In the genomic region with DNA sequence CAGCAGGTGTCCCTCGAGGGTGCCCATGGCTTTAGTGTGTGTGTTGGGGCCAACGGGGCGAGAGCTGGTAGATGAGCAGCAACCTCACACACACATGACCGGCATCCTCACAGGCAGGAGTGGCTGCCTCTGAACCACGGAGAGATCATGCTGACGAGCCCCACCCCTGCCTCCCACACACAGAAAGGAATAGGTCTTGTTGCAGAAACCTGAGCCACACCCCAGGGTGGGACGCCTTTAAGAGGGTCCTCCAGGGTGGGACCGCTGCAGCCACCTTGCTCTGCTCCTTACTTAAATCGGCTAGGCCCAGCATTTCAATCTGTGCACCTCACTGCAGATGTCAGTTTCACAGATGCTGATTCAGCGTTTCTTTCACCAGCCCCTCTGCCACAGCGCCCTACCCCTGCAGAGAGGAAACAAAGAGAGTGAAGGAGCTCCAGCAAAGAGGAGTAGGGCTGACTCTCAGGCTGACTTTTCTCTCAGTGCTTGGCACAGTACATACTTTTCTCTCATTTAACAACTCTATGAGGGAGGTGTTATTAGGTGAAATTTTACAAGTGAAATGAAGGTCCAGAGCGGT, we compare ENCODE assay signal across 16 cellular contexts.
A peak's percentile ranks its signal among the peaks of the same experiment; 100 is the strongest.
DNase-seq lines count a peak whose midpoint lies in the region; ATAC-seq, FAIRE-seq and TF ChIP-seq lines count a peak whose summit lies in the region.
"Had no signal": no experiment of that assay in that cellular context is flagged by ENCODE, and none has a peak within 500 bp of the region (broad histone marks: within the 10 kb centered on the region; RNA-seq: fewer than 3 reads in every experiment).

No MANE protein-coding gene starts in this region.

- no peak for TF ChIP-seq POLR2A in K562 (conservative IDR thresholded peaks at IDR 0.05)

- TF ChIP-seq CTCF in A673 (conservative IDR thresholded peaks at IDR 0.05; ENCODE audit: low read depth, low read length) (no peak), HEK293 (tag by site-specific recombination; IDR thresholded peaks at IDR 0.05) (no peak), K562 (IDR thresholded peaks at IDR 0.05 in 2 of 3, conservative IDR thresholded peaks at IDR 0.05 in 1 of 3; ENCODE audit: insufficient read depth in 2 of 3, low read depth in 1 of 3, low read length in 3 of 3) (no peak), BE2C (IDR thresholded peaks at IDR 0.05; ENCODE audit: low read depth, low read length) (no peak), omental fat pad (IDR thresholded peaks at IDR 0.05) (no peak)

- no peak for FAIRE-seq in K562 (lab: Jason Lieb, UNC)
- FAIRE-seq: GM12878, GM19239 had no signal

- H3K36me3 ChIP-seq in A673 (ENCODE audit: insufficient read depth, low read length, poor library complexity, severe bottlenecking) (no peaks in the 10 kb centered on the region), HEK293 (ENCODE audit: control insufficient read depth in 2 of 2, insufficient read depth in 1 of 2, low read length in 2 of 2) (no peaks in the 10 kb centered on the region), K562 (ENCODE audit: control insufficient read depth, insufficient read depth, low read length) (no peaks in the 10 kb centered on the region), BE2C (no peaks in the 10 kb centered on the region)
- H3K36me3 ChIP-seq: SJSA1 had no signal

- H4K20me1 ChIP-seq in K562 (replicated peaks; ENCODE audit: control insufficient read depth, insufficient read depth, low read length) = no peaks in the 10 kb centered on the region

- H3K4me3 ChIP-seq in A673 (ENCODE audit: low read depth, low read length, poor library complexity, severe bottlenecking) = no peak overlapping the region
- no peak overlapping the region for H3K4me3 ChIP-seq in HEK293 (ENCODE audit: low read depth, low read length)
- no peak overlapping the region for H3K4me3 ChIP-seq in K562
- no peak overlapping the region for H3K4me3 ChIP-seq in BE2C (ENCODE audit: low read depth, low read length)
- H3K4me3 ChIP-seq: GM12878, SJSA1 had no signal

- no peak for TF ChIP-seq RAD21 in K562 (CRISPR knock-in tag; conservative IDR thresholded peaks at IDR 0.05 in 1 of 2, IDR thresholded peaks at IDR 0.05 in 1 of 2)

- CTCF ChIA-PET in A673 (lab: Charles Lee) (interaction anchor here (0.7 to 1.1 kb wide), 2 partner anchors 12 to 323 kb away, joined by 3 to 4 read pairs; no protein-coding TSS in a partner anchor), HEK293 (lab: Yijun Ruan, JAX) (interaction anchor here (0.6 to 2.2 kb wide), 3 partner anchors 13 to 216 kb away, joined by 3 to 6 read pairs (median 4); no protein-coding TSS in a partner anchor), K562 (lab: Yijun Ruan, JAX; ENCODE audit: low intra/inter-chr PET ratio) (no interaction called here)

- H3K9ac ChIP-seq in K562 (ENCODE audit: insufficient read depth in 1 of 2, low read depth in 2 of 2, low read length in 2 of 2) = no peak overlapping the region

- POLR2A ChIA-PET in A673 (lab: Charles Lee; ENCODE audit: low non-redundant PET) = no interaction called here
- POLR2A ChIA-PET in HEK293 (lab: Yijun Ruan, JAX) = no interaction called here
- POLR2A ChIA-PET in K562 (lab: Yijun Ruan, JAX) = no interaction called here

- in situ Hi-C loops in K562 (cut with MboI) = no loop called here

- H3K4me1 ChIP-seq in A673 (ENCODE audit: insufficient read depth, low read length, poor library complexity, severe bottlenecking) (no peaks in the 10 kb centered on the region), HEK293 (ENCODE audit: control insufficient read depth, insufficient read depth, low read length) (no peaks in the 10 kb centered on the region), K562 (replicated peaks in 1 of 2; ENCODE audit: control insufficient read depth in 2 of 2, insufficient read depth in 2 of 2, low read length in 2 of 2) (no peaks in the 10 kb centered on the region), BE2C (no peaks in the 10 kb centered on the region)

- WGBS in K562 (ENCODE audit: insufficient coverage, low coverage, missing lambda C conversion rate) = 0% methylated on average over 11 of the region's 12 CpGs

- H2AFZ ChIP-seq in K562 (ENCODE audit: low read depth, low read length) = no peak overlapping the region

- H3K27ac ChIP-seq in A673 (ENCODE audit: low read depth, low read length, poor library complexity, severe bottlenecking) (no peak overlapping the region), HEK293 (ENCODE audit: extremely low read depth, low read depth, low read length) (no peak overlapping the region), K562 (ENCODE audit: extremely low read depth, low read depth, low read length) (no peak overlapping the region)
- H3K27ac ChIP-seq: SJSA1 had no signal

- H3K27me3 ChIP-seq in A673 (replicated peaks; ENCODE audit: insufficient read depth, low read depth, low read length, poor library complexity) (peaks cover 25% of the 10 kb centered on the region), K562 (ENCODE audit: control insufficient read depth in 2 of 2, insufficient read depth in 2 of 2, low read length in 2 of 2) (peaks cover 6 to 24% of the 10 kb centered on the region in 2 experiments; a peak in 3 of 5 replicates), BE2C (peaks cover 49% of the 10 kb centered on the region)
- H3K27me3 ChIP-seq: SJSA1 had no signal

- H3K9me1 ChIP-seq in K562 (ENCODE audit: control insufficient read depth, insufficient read depth, low read length) = no peaks in the 10 kb centered on the region

- ATAC-seq in K562 (no peak), GM21786 (IDR thresholded peaks at IDR 0.05; ENCODE audit: unreplicated experiment) (no peak), omental fat pad (ENCODE audit: low FRiP score) (no peak)
- ATAC-seq: GM12878 had no signal

- H3K4me2 ChIP-seq in K562 (ENCODE audit: insufficient read depth, low read length) = no peak overlapping the region

- intact Hi-C loops in A673 (cut with micrococcal nuclease; ENCODE audit: unreplicated experiment) (no loop called here), K562 (cut with micrococcal nuclease) (no loop called here)

- BruUV-seq in A673 (replicated peaks; lab: Mats Ljungman, UMichigan) = no TSS peak
- BruUV-seq in K562 (replicated peaks; lab: Mats Ljungman, UMichigan) = no TSS peak

- H3K79me2 ChIP-seq in K562 (ENCODE audit: control insufficient read depth, insufficient read depth, low read length) = no peaks in the 10 kb centered on the region

- H3K9me3 ChIP-seq in A673 (ENCODE audit: low read depth, low read length, poor library complexity, severe bottlenecking) = no peaks in the 10 kb centered on the region
- H3K9me3 ChIP-seq in HEK293 (ENCODE audit: control insufficient read depth, insufficient read depth, low read depth, low read length) = no peaks in the 10 kb centered on the region
- H3K9me3 ChIP-seq in K562 (replicated peaks; ENCODE audit: control insufficient read depth, insufficient read depth, low read depth, low read length) = no peaks in the 10 kb centered on the region
- H3K9me3 ChIP-seq in BE2C = peaks cover 5% of the 10 kb centered on the region; the same call in 1 of the 2 replicates
- H3K9me3 ChIP-seq: SJSA1 had no signal

- DNase-seq in A673 (ENCODE audit: low spot score) (peak; percentile 57), K562 (ENCODE audit: extremely low read depth in 1 of 4, low spot score in 3 of 4) (no peak), left kidney (ENCODE audit: low read depth, low spot score) (peak; percentile 34), BE2C (no peak), omental fat pad (ENCODE audit: low spot score) (no peak)
- DNase-seq: C1 segment of cervical spinal cord, Karpas-422, NCI-H1436 treated with DMSO at 0.1 percent for 48 hours, NCI-H2081 treated with DMSO at 0.1 percent for 48 hours, NCI-H345, NCI-H526 treated with DMSO at 0.1 percent for 48 hours had no signal

- TF ChIP-seq EP300 in K562 (IDR thresholded peaks at IDR 0.05; ENCODE audit: low read length) = no peak

TF ChIP-seq in K562, 482 proteins besides CTCF, POLR2A, EP300 and RAD21 (continues in another document):
- TF ChIP-seq ARHGAP35 (IDR thresholded peaks at IDR 0.05; ENCODE audit: partially characterized antibody) (no peak), ZNF316 (IDR thresholded peaks at IDR 0.05) (peak; percentile 92), MBD2 (IDR thresholded peaks at IDR 0.05; ENCODE audit: borderline replicate concordance, low read depth) (no peak), CBFB (CRISPR knock-in tag; IDR thresholded peaks at IDR 0.05) (no peak), MEF2A (IDR thresholded peaks at IDR 0.05; ENCODE audit: control insufficient read depth, low read depth, low read length) (no peak), MAFK (IDR thresholded peaks at IDR 0.05; ENCODE audit: low read length) (peak; percentile 88), NCOA1 (IDR thresholded peaks at IDR 0.05; ENCODE audit: low read depth) (no peak), HMG20B (CRISPR knock-in tag; IDR thresholded peaks at IDR 0.05) (no peak), SAFB2 (IDR thresholded peaks at IDR 0.05; ENCODE audit: borderline replicate concordance, low read depth, low read length, severe bottlenecking) (no peak), POLR2B (IDR thresholded peaks at IDR 0.05; ENCODE audit: low read depth, partially characterized antibody) (no peak)
- TF ChIP-seq, protein P1, sequence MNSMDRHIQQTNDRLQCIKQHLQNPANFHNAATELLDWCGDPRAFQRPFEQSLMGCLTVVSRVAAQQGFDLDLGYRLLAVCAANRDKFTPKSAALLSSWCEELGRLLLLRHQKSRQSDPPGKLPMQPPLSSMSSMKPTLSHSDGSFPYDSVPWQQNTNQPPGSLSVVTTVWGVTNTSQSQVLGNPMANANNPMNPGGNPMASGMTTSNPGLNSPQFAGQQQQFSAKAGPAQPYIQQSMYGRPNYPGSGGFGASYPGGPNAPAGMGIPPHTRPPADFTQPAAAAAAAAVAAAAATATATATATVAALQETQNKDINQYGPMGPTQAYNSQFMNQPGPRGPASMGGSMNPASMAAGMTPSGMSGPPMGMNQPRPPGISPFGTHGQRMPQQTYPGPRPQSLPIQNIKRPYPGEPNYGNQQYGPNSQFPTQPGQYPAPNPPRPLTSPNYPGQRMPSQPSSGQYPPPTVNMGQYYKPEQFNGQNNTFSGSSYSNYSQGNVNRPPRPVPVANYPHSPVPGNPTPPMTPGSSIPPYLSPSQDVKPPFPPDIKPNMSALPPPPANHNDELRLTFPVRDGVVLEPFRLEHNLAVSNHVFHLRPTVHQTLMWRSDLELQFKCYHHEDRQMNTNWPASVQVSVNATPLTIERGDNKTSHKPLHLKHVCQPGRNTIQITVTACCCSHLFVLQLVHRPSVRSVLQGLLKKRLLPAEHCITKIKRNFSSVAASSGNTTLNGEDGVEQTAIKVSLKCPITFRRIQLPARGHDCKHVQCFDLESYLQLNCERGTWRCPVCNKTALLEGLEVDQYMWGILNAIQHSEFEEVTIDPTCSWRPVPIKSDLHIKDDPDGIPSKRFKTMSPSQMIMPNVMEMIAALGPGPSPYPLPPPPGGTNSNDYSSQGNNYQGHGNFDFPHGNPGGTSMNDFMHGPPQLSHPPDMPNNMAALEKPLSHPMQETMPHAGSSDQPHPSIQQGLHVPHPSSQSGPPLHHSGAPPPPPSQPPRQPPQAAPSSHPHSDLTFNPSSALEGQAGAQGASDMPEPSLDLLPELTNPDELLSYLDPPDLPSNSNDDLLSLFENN (IDR thresholded peaks at IDR 0.05; ENCODE audit: low read depth in 2 of 2, low read length in 2 of 2) = no peak

Comparison
In these comparisons a context has a peak if more than half of its experiments do, and no peak if none do; other contexts are left out.
1. DNase-seq: peak in A673 (single experiment) and left kidney (single experiment); none in K562 (0 of 4), BE2C (single experiment) and omental fat pad (single experiment).